ENCODE assay signal across 1 cellular context in the genomic region with DNA sequence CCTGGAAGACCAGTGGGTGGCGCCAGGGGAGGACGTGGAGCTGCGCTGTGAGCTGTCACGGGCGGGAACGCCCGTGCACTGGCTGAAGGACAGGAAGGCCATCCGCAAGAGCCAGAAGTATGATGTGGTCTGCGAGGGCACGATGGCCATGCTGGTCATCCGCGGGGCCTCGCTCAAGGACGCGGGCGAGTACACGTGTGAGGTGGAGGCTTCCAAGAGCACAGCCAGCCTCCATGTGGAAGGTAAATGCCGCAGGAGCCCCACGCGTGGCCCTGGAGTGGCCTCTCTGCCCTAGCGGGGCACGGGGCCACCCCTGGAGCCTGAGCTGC.
TF ChIP-seq lines count a peak whose summit lies in the region.

No MANE protein-coding gene starts in this region.

TF ChIP-seq in K562, 482 proteins besides CTCF, POLR2A, EP300 and RAD21 (continued from another document):
- TF ChIP-seq, protein P1, sequence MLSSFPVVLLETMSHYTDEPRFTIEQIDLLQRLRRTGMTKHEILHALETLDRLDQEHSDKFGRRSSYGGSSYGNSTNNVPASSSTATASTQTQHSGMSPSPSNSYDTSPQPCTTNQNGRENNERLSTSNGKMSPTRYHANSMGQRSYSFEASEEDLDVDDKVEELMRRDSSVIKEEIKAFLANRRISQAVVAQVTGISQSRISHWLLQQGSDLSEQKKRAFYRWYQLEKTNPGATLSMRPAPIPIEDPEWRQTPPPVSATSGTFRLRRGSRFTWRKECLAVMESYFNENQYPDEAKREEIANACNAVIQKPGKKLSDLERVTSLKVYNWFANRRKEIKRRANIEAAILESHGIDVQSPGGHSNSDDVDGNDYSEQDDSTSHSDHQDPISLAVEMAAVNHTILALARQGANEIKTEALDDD (IDR thresholded peaks at IDR 0.05), result no peak
- TF ChIP-seq, protein P2, sequence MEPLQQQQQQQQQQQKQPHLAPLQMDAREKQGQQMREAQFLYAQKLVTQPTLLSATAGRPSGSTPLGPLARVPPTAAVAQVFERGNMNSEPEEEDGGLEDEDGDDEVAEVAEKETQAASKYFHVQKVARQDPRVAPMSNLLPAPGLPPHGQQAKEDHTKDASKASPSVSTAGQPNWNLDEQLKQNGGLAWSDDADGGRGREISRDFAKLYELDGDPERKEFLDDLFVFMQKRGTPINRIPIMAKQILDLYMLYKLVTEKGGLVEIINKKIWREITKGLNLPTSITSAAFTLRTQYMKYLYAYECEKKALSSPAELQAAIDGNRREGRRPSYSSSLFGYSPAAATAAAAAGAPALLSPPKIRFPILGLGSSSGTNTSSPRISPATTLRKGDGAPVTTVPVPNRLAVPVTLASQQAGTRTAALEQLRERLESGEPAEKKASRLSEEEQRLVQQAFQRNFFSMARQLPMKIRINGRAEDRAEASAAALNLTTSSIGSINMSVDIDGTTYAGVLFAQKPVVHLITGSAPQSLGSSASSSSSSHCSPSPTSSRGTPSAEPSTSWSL (CRISPR knock-in tag; IDR thresholded peaks at IDR 0.05; ENCODE audit: borderline replicate concordance), result no peak
- TF ChIP-seq MCM3 (IDR thresholded peaks at IDR 0.05) (no peak), YY1 (IDR thresholded peaks at IDR 0.05; ENCODE audit: borderline replicate concordance in 1 of 3, control insufficient read depth in 1 of 3, extremely low read depth in 1 of 3, insufficient read depth in 3 of 3, insufficient read length in 1 of 3, insufficient replicate concordance in 2 of 3, low read depth in 1 of 3, low read length in 2 of 3) (peak in 2 of 3 experiments; percentile 33 to 82), BHLHE40 (IDR thresholded peaks at IDR 0.05; ENCODE audit: low read length) (peak; percentile 31; the same call in 1 of the 2 replicates), ZFP30 (CRISPR knock-in tag; IDR thresholded peaks at IDR 0.05; ENCODE audit: borderline replicate concordance) (no peak), SMARCA5 (IDR thresholded peaks at IDR 0.05) (no peak), SMARCE1 (IDR thresholded peaks at IDR 0.05) (no peak), RBBP5 (IDR thresholded peaks at IDR 0.05; ENCODE audit: borderline replicate concordance, insufficient read depth, low read length, poor library complexity, severe bottlenecking) (no peak), HDAC2 (IDR thresholded peaks at IDR 0.05) (no peak), ZNF707 (CRISPR knock-in tag; conservative IDR thresholded peaks at IDR 0.05) (no peak), SLC30A9 (CRISPR knock-in tag; IDR thresholded peaks at IDR 0.05) (no peak), HMG20A (CRISPR knock-in tag; conservative IDR thresholded peaks at IDR 0.05) (no peak), ASH1L (IDR thresholded peaks at IDR 0.05; ENCODE audit: borderline replicate concordance, low read depth, partially characterized antibody) (no peak)
- TF ChIP-seq, protein P3, sequence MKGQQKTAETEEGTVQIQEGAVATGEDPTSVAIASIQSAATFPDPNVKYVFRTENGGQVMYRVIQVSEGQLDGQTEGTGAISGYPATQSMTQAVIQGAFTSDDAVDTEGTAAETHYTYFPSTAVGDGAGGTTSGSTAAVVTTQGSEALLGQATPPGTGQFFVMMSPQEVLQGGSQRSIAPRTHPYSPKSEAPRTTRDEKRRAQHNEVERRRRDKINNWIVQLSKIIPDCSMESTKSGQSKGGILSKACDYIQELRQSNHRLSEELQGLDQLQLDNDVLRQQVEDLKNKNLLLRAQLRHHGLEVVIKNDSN (CRISPR knock-in tag; IDR thresholded peaks at IDR 0.05), result no peak
- TF ChIP-seq, protein P4, sequence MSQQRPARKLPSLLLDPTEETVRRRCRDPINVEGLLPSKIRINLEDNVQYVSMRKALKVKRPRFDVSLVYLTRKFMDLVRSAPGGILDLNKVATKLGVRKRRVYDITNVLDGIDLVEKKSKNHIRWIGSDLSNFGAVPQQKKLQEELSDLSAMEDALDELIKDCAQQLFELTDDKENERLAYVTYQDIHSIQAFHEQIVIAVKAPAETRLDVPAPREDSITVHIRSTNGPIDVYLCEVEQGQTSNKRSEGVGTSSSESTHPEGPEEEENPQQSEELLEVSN (IDR thresholded peaks at IDR 0.05; ENCODE audit: borderline replicate concordance in 1 of 2, extremely low read depth in 1 of 2, insufficient read depth in 1 of 2, insufficient read length in 1 of 2, low read depth in 1 of 2, low read length in 1 of 2, poor library complexity in 1 of 2, severe bottlenecking in 1 of 2), result peak in 1 of 2 experiments; percentile 33
- TF ChIP-seq, protein P5, sequence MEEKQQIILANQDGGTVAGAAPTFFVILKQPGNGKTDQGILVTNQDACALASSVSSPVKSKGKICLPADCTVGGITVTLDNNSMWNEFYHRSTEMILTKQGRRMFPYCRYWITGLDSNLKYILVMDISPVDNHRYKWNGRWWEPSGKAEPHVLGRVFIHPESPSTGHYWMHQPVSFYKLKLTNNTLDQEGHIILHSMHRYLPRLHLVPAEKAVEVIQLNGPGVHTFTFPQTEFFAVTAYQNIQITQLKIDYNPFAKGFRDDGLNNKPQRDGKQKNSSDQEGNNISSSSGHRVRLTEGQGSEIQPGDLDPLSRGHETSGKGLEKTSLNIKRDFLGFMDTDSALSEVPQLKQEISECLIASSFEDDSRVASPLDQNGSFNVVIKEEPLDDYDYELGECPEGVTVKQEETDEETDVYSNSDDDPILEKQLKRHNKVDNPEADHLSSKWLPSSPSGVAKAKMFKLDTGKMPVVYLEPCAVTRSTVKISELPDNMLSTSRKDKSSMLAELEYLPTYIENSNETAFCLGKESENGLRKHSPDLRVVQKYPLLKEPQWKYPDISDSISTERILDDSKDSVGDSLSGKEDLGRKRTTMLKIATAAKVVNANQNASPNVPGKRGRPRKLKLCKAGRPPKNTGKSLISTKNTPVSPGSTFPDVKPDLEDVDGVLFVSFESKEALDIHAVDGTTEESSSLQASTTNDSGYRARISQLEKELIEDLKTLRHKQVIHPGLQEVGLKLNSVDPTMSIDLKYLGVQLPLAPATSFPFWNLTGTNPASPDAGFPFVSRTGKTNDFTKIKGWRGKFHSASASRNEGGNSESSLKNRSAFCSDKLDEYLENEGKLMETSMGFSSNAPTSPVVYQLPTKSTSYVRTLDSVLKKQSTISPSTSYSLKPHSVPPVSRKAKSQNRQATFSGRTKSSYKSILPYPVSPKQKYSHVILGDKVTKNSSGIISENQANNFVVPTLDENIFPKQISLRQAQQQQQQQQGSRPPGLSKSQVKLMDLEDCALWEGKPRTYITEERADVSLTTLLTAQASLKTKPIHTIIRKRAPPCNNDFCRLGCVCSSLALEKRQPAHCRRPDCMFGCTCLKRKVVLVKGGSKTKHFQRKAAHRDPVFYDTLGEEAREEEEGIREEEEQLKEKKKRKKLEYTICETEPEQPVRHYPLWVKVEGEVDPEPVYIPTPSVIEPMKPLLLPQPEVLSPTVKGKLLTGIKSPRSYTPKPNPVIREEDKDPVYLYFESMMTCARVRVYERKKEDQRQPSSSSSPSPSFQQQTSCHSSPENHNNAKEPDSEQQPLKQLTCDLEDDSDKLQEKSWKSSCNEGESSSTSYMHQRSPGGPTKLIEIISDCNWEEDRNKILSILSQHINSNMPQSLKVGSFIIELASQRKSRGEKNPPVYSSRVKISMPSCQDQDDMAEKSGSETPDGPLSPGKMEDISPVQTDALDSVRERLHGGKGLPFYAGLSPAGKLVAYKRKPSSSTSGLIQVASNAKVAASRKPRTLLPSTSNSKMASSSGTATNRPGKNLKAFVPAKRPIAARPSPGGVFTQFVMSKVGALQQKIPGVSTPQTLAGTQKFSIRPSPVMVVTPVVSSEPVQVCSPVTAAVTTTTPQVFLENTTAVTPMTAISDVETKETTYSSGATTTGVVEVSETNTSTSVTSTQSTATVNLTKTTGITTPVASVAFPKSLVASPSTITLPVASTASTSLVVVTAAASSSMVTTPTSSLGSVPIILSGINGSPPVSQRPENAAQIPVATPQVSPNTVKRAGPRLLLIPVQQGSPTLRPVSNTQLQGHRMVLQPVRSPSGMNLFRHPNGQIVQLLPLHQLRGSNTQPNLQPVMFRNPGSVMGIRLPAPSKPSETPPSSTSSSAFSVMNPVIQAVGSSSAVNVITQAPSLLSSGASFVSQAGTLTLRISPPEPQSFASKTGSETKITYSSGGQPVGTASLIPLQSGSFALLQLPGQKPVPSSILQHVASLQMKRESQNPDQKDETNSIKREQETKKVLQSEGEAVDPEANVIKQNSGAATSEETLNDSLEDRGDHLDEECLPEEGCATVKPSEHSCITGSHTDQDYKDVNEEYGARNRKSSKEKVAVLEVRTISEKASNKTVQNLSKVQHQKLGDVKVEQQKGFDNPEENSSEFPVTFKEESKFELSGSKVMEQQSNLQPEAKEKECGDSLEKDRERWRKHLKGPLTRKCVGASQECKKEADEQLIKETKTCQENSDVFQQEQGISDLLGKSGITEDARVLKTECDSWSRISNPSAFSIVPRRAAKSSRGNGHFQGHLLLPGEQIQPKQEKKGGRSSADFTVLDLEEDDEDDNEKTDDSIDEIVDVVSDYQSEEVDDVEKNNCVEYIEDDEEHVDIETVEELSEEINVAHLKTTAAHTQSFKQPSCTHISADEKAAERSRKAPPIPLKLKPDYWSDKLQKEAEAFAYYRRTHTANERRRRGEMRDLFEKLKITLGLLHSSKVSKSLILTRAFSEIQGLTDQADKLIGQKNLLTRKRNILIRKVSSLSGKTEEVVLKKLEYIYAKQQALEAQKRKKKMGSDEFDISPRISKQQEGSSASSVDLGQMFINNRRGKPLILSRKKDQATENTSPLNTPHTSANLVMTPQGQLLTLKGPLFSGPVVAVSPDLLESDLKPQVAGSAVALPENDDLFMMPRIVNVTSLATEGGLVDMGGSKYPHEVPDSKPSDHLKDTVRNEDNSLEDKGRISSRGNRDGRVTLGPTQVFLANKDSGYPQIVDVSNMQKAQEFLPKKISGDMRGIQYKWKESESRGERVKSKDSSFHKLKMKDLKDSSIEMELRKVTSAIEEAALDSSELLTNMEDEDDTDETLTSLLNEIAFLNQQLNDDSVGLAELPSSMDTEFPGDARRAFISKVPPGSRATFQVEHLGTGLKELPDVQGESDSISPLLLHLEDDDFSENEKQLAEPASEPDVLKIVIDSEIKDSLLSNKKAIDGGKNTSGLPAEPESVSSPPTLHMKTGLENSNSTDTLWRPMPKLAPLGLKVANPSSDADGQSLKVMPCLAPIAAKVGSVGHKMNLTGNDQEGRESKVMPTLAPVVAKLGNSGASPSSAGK (IDR thresholded peaks at IDR 0.05), result no peak
- TF ChIP-seq, protein P6, sequence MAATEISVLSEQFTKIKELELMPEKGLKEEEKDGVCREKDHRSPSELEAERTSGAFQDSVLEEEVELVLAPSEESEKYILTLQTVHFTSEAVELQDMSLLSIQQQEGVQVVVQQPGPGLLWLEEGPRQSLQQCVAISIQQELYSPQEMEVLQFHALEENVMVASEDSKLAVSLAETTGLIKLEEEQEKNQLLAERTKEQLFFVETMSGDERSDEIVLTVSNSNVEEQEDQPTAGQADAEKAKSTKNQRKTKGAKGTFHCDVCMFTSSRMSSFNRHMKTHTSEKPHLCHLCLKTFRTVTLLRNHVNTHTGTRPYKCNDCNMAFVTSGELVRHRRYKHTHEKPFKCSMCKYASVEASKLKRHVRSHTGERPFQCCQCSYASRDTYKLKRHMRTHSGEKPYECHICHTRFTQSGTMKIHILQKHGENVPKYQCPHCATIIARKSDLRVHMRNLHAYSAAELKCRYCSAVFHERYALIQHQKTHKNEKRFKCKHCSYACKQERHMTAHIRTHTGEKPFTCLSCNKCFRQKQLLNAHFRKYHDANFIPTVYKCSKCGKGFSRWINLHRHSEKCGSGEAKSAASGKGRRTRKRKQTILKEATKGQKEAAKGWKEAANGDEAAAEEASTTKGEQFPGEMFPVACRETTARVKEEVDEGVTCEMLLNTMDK (IDR thresholded peaks at IDR 0.05; ENCODE audit: borderline replicate concordance, insufficient read depth, low read depth, low read length, poor library complexity, severe bottlenecking), result peak; percentile 57
- TF ChIP-seq, protein P7, sequence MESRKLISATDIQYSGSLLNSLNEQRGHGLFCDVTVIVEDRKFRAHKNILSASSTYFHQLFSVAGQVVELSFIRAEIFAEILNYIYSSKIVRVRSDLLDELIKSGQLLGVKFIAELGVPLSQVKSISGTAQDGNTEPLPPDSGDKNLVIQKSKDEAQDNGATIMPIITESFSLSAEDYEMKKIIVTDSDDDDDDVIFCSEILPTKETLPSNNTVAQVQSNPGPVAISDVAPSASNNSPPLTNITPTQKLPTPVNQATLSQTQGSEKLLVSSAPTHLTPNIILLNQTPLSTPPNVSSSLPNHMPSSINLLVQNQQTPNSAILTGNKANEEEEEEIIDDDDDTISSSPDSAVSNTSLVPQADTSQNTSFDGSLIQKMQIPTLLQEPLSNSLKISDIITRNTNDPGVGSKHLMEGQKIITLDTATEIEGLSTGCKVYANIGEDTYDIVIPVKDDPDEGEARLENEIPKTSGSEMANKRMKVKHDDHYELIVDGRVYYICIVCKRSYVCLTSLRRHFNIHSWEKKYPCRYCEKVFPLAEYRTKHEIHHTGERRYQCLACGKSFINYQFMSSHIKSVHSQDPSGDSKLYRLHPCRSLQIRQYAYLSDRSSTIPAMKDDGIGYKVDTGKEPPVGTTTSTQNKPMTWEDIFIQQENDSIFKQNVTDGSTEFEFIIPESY (CRISPR knock-in tag; IDR thresholded peaks at IDR 0.05), result peak; percentile 97
